In the genomic region with DNA sequence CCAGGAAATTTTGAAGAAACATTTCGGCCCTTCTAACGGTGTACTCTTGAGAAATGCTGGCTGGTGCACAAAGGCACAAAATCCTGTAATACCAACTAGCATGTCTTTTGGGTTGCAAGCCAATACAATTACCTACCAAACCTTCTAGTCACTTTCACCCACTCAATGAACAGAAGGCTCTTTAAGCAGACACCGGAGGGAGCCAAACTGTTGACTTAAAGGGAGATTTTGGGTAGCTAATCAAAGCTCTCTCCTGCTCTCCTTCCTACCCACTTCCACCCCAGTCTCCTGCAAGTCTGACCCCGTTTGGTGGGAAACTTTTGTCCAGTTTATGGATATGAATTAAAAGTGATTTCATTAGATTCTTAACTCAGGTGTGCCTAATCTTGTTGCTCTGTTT, we compare ENCODE assay signal across 12 cellular contexts. TPM values are rescaled to one million over a fixed set of nuclear protein-coding genes. Genes with fewer than 3 reads are reported as not detected.
DNase-seq lines count a peak whose midpoint lies in the region; ATAC-seq and TF ChIP-seq lines count a peak whose summit lies in the region.
"Had no signal": no experiment of that assay in that cellular context is flagged by ENCODE, and none has a peak within 500 bp of the region (broad histone marks: within the 10 kb centered on the region; RNA-seq: fewer than 3 reads in every experiment).

No MANE protein-coding gene starts in this region.

- CTCF ChIA-PET in activated naive CD4-positive, alpha-beta T cell treated with anti-CD3 and anti-CD28 coated beads, Interleukin-2, amount 10 ng/mL, durations not matched to agents 7 days and 5 days (lab: Charles Lee): no interaction called here
- CTCF ChIA-PET in CD4-positive, alpha-beta memory T cell (lab: Charles Lee; ENCODE audit: partially characterized antibody): no interaction called here

- TF ChIP-seq CTCF in heart left ventricle (IDR thresholded peaks at IDR 0.05): peak in 1 of 12 donors; percentile 14

- H3K27ac ChIP-seq in caudate nucleus (ENCODE audit: low read depth, low read length): peak overlapping the region; percentile 98
- H3K27ac ChIP-seq in CD4-positive, alpha-beta memory T cell (ENCODE audit: low read depth, low read length): no peak overlapping the region
- H3K27ac ChIP-seq in heart left ventricle: no peak overlapping the region

- H3K36me3 Mint-ChIP-seq in activated naive CD4-positive, alpha-beta T cell treated with anti-CD3 and anti-CD28 coated beads, Interleukin-2, amount 10 ng/mL, durations not matched to agents 7 days and 5 days: no peaks in the 10 kb centered on the region
- H3K36me3 Mint-ChIP-seq in CD4-positive, alpha-beta memory T cell: no peaks in the 10 kb centered on the region
- H3K36me3 Mint-ChIP-seq: stimulated activated effector memory CD8-positive, alpha-beta T cell treated with anti-CD3 and anti-CD28 coated beads, Interleukin-12 subunit alpha, Interleukin-12 subunit beta, amount 100 ng/mL, for 72 hours had no signal

- 34 to 43% (median 36%) methylated on average over 4 of the region's 4 CpGs for WGBS in heart left ventricle, 4 donors

- intact Hi-C loops in CD4-positive, alpha-beta memory T cell (cut with micrococcal nuclease): no loop called here
- intact Hi-C loops in heart left ventricle (cut with DNase I): loop anchor here in 1 of 10 donors (10.0 kb wide), 1 partner anchor 147 kb away; no protein-coding TSS in a partner anchor

- no peaks in the 10 kb centered on the region for H3K27me3 ChIP-seq in CD4-positive, alpha-beta memory T cell (ENCODE audit: insufficient read depth, low read length)
- peaks cover 0 to 3% (median 0%) of the 10 kb centered on the region in 9 donors for H3K27me3 ChIP-seq in heart left ventricle

- H3K9me3 ChIP-seq in CD4-positive, alpha-beta memory T cell (ENCODE audit: control insufficient read depth in 1 of 2, low read length in 2 of 2): no peaks in the 10 kb centered on the region
- H3K9me3 ChIP-seq in heart left ventricle: no peaks in the 10 kb centered on the region

- POLR2A ChIA-PET in CD4-positive, alpha-beta memory T cell (lab: Charles Lee; ENCODE audit: partially characterized antibody): no interaction called here

- H3K9me3 Mint-ChIP-seq in activated naive CD4-positive, alpha-beta T cell treated with anti-CD3 and anti-CD28 coated beads, Interleukin-2, amount 10 ng/mL, durations not matched to agents 7 days and 5 days: no peaks in the 10 kb centered on the region
- H3K9me3 Mint-ChIP-seq in CD4-positive, alpha-beta memory T cell: peaks cover 0 to 4% (median 0%) of the 10 kb centered on the region in 8 donors
- H3K9me3 Mint-ChIP-seq: activated naive CD8-positive, alpha-beta T cell treated with anti-CD3 and anti-CD28 coated beads, Interleukin-2, amount 50 U/mL, for 24 hours had no signal

- H3K4me1 Mint-ChIP-seq in activated naive CD4-positive, alpha-beta T cell treated with anti-CD3 and anti-CD28 coated beads, Interleukin-2, amount 10 ng/mL, durations not matched to agents 7 days and 5 days: no peaks in the 10 kb centered on the region
- no peaks in the 10 kb centered on the region for H3K4me1 Mint-ChIP-seq in CD4-positive, alpha-beta memory T cell
- H3K4me1 Mint-ChIP-seq: activated naive CD8-positive, alpha-beta T cell treated with anti-CD3 and anti-CD28 coated beads, Interleukin-2, amount 50 U/mL, for 24 hours; stimulated activated effector memory CD8-positive, alpha-beta T cell treated with anti-CD3 and anti-CD28 coated beads, Interleukin-12 subunit alpha, Interleukin-12 subunit beta, amount 100 ng/mL, for 72 hours had no signal

- no peak for TF ChIP-seq POLR2A in heart left ventricle (IDR thresholded peaks at IDR 0.05)

- ATAC-seq in GM21367 (IDR thresholded peaks at IDR 0.05; ENCODE audit: unreplicated experiment) (peak; percentile 52), heart left ventricle (no peak)
- ATAC-seq: activated naive CD8-positive, alpha-beta T cell treated with anti-CD3 and anti-CD28 coated beads, Interleukin-2, amount 50 U/mL, for 24 hours; stimulated activated effector memory CD8-positive, alpha-beta T cell treated with anti-CD3 and anti-CD28 coated beads, Interleukin-12 subunit alpha, Interleukin-12 subunit beta, amount 100 ng/mL, for 72 hours had no signal

- H3K4me3 ChIP-seq in CD4-positive, alpha-beta memory T cell (ENCODE audit: low read length in 2 of 2): no peak overlapping the region
- no peak overlapping the region for H3K4me3 ChIP-seq in heart left ventricle

- no peak overlapping the region for H3K4me3 Mint-ChIP-seq in activated naive CD4-positive, alpha-beta T cell treated with anti-CD3 and anti-CD28 coated beads, Interleukin-2, amount 10 ng/mL, durations not matched to agents 7 days and 5 days
- H3K4me3 Mint-ChIP-seq in CD4-positive, alpha-beta memory T cell: no peak overlapping the region
- H3K4me3 Mint-ChIP-seq: activated naive CD8-positive, alpha-beta T cell treated with anti-CD3 and anti-CD28 coated beads, Interleukin-2, amount 50 U/mL, for 24 hours; stimulated activated effector memory CD8-positive, alpha-beta T cell treated with anti-CD3 and anti-CD28 coated beads, Interleukin-12 subunit alpha, Interleukin-12 subunit beta, amount 100 ng/mL, for 72 hours had no signal

- H3K27me3 Mint-ChIP-seq in activated naive CD4-positive, alpha-beta T cell treated with anti-CD3 and anti-CD28 coated beads, Interleukin-2, amount 10 ng/mL, durations not matched to agents 7 days and 5 days: no peaks in the 10 kb centered on the region
- H3K27me3 Mint-ChIP-seq in CD4-positive, alpha-beta memory T cell: no peaks in the 10 kb centered on the region
- H3K27me3 Mint-ChIP-seq: activated naive CD8-positive, alpha-beta T cell treated with anti-CD3 and anti-CD28 coated beads, Interleukin-2, amount 50 U/mL, for 24 hours had no signal

- no peak overlapping the region for H3K27ac Mint-ChIP-seq in activated naive CD4-positive, alpha-beta T cell treated with anti-CD3 and anti-CD28 coated beads, Interleukin-2, amount 10 ng/mL, durations not matched to agents 7 days and 5 days
- H3K27ac Mint-ChIP-seq in CD4-positive, alpha-beta memory T cell: no peak overlapping the region
- H3K27ac Mint-ChIP-seq: activated naive CD8-positive, alpha-beta T cell treated with anti-CD3 and anti-CD28 coated beads, Interleukin-2, amount 50 U/mL, for 24 hours; stimulated activated effector memory CD8-positive, alpha-beta T cell treated with anti-CD3 and anti-CD28 coated beads, Interleukin-12 subunit alpha, Interleukin-12 subunit beta, amount 100 ng/mL, for 72 hours had no signal

- no peaks in the 10 kb centered on the region for H3K4me1 ChIP-seq in CD4-positive, alpha-beta memory T cell (ENCODE audit: insufficient read depth, low read length)
- no peaks in the 10 kb centered on the region for H3K4me1 ChIP-seq in heart left ventricle

- no peaks in the 10 kb centered on the region for H3K36me3 ChIP-seq in CD4-positive, alpha-beta memory T cell (ENCODE audit: insufficient read depth, low read length)
- H3K36me3 ChIP-seq in heart left ventricle: no peaks in the 10 kb centered on the region

- DNase-seq in DMS153 (lab: John Stamatoyannopoulos, UW): peak; percentile 34
- peak; percentile 58 to 70 for DNase-seq in NCI-H2081 (lab: John Stamatoyannopoulos, UW)
- peak in 1 of 61 donors; percentile 13 for DNase-seq in caudate nucleus (lab: John Stamatoyannopoulos, UW)
- DNase-seq in activated naive CD4-positive, alpha-beta T cell treated with anti-CD3 and anti-CD28 coated beads, Interleukin-2, amount 10 ng/mL, durations not matched to agents 7 days and 5 days: no peak
- DNase-seq in hypothalamus (lab: John Stamatoyannopoulos, UW): no peak
- no peak for DNase-seq in CD4-positive, alpha-beta memory T cell
- no peak for DNase-seq in heart left ventricle
- DNase-seq: activated naive CD8-positive, alpha-beta T cell treated with anti-CD3 and anti-CD28 coated beads, Interleukin-2, amount 50 U/mL, for 24 hours; NCI-H446; stimulated activated CD4-positive, alpha-beta T cell treated with anti-CD3 and anti-CD28 coated beads, Interleukin-2, amount 100 ng/mL, for 24 hours had no signal

RNA-seq across cellular contexts. Expression of gene GRM3, which starts 24.0 kb away (rescaled TPM):
- not detected for total RNA-seq in CD4-positive, alpha-beta memory T cell
- not detected for polyA plus RNA-seq in CD4-positive, alpha-beta memory T cell
- total RNA-seq in heart left ventricle: under 1 TPM in 1 of 9 donors, not detected in 8; 0.73 TPM
- under 1 TPM in 1 of 2 donors, not detected in 1; 0.03 TPM for polyA plus RNA-seq in heart left ventricle

Comparison
In these comparisons a context has a peak if more than half of its experiments do, and no peak if none do; other contexts are left out.
1. DNase-seq: peak in DMS153 (single experiment) and NCI-H2081 (2 of 2); none in activated naive CD4-positive, alpha-beta T cell treated with anti-CD3 and anti-CD28 coated beads, Interleukin-2, amount 10 ng/mL, durations not matched to agents 7 days and 5 days (single experiment), hypothalamus (0 of 51), CD4-positive, alpha-beta memory T cell (0 of 5) and heart left ventricle (0 of 5).